In genomic region chr7:16743207-16743606, GRCh38 we compare ENCODE assay signal across 26 cellular contexts. TPM values are rescaled to one million over a fixed set of nuclear protein-coding genes. Genes with fewer than 3 reads are reported as not detected.
A peak's percentile ranks its signal among the peaks of the same experiment; 100 is the strongest.
DNase-seq lines count a peak whose midpoint lies in the region; ATAC-seq and TF ChIP-seq lines count a peak whose summit lies in the region.
"Had no signal": no experiment of that assay in that cellular context is flagged by ENCODE, and none has a peak within 500 bp of the region (broad histone marks: within the 10 kb centered on the region; RNA-seq: fewer than 3 reads in every experiment).

No MANE protein-coding gene starts in this region.

- H3K27me3 ChIP-seq in heart left ventricle = no peaks in the 10 kb centered on the region
- H3K27me3 ChIP-seq: cardiac muscle cell, foreskin keratinocyte, pancreas, Peyer's patch had no signal

- TF ChIP-seq CTCF in heart left ventricle (IDR thresholded peaks at IDR 0.05) = no peak
- TF ChIP-seq CTCF in fibroblast of the aortic adventitia (IDR thresholded peaks at IDR 0.05; ENCODE audit: insufficient read depth, low read length) = no peak

- 34 to 52% (median 44%) methylated on average over 4 of the region's 4 CpGs for WGBS in heart left ventricle, 4 donors
- WGBS in urinary bladder = 16% methylated on average over 4 of the region's 4 CpGs

- peak in 2 of 4 donors; percentile 17 to 44 for ATAC-seq in heart left ventricle
- ATAC-seq in GM18873 (IDR thresholded peaks at IDR 0.05; ENCODE audit: low FRiP score, unreplicated experiment) = no peak
- ATAC-seq: activated naive CD4-positive, alpha-beta T cell treated with anti-CD3 and anti-CD28 coated beads, Interleukin-2, amount 50 U/mL, for 72 hours; foreskin keratinocyte; naive thymus-derived CD8-positive, alpha-beta T cell; pancreas had no signal

- intact Hi-C loops in heart left ventricle (cut with DNase I) (no loop called here), cardiac septum (cut with DNase I) (no loop called here)

- DNase-seq in heart left ventricle = no peak
- no peak for DNase-seq in cardiac septum (ENCODE audit: low spot score)
- DNase-seq in SK-N-MC (ENCODE audit: low read depth, low spot score) = no peak
- DNase-seq in fibroblast of the aortic adventitia (ENCODE audit: low read depth) = peak; percentile 31
- no peak for DNase-seq in NCI-H146 treated with DMSO at 0.1 percent for 48 hours (lab: John Stamatoyannopoulos, UW; ENCODE audit: unreplicated experiment)
- DNase-seq in RPMI8226 = no peak
- DNase-seq: 8988T; activated CD4-positive, alpha-beta T cell treated with anti-CD3 and anti-CD28 coated beads, Interleukin-2, amount 50 U/mL, for 48 hours; activated T-cell treated with anti-CD3 and anti-CD28 coated beads, Interleukin-2, amount 50 U/mL, for 48 hours; effector CD8-positive, alpha-beta T cell; Kasumi-1; naive thymus-derived CD8-positive, alpha-beta T cell; NCI-H1436; NCI-H82; pancreas; Peyer's patch; stimulated activated CD4-positive, alpha-beta T cell treated with anti-CD3 and anti-CD28 coated beads, Interleukin-4, amount 100 ng/mL, for 4 hours; stimulated activated CD8-positive, alpha-beta memory T cell treated with anti-CD3 and anti-CD28 coated beads, Interleukin-4, amount 100 ng/mL, for 48 hours had no signal

- H3K4me1 ChIP-seq in heart left ventricle (peaks cover 0 to 53% (median 27%) of the 10 kb centered on the region in 12 donors), urinary bladder (ENCODE audit: insufficient read depth) (no peaks in the 10 kb centered on the region)

- H3K4me3 ChIP-seq in heart left ventricle (no peak overlapping the region), SK-N-MC (no peak overlapping the region), fibroblast of the aortic adventitia (ENCODE audit: low read depth, low read length) (no peak overlapping the region), urinary bladder (ENCODE audit: low read depth, low read length) (no peak overlapping the region)
- H3K4me3 ChIP-seq: cardiac muscle cell, HAP-1, lung, pancreas, Peyer's patch, thoracic aorta had no signal

- peak overlapping the region; percentile 14 for H3K9ac ChIP-seq in SK-N-MC (ENCODE audit: insufficient read length)

- no peak for TF ChIP-seq POLR2A in heart left ventricle (IDR thresholded peaks at IDR 0.05)

- H3K27ac ChIP-seq in heart left ventricle = peak overlapping the region in 10 of 12 donors; percentile 2 to 81 (median 64)
- H3K27ac ChIP-seq in SK-N-MC = 0 out of 2 replicates have a peak overlapping the region, but pooled peaks have one; percentile 35
- H3K27ac ChIP-seq in urinary bladder (ENCODE audit: low read depth) = peak overlapping the region; percentile 49
- H3K27ac ChIP-seq: cardiac muscle cell, foreskin keratinocyte, pancreas, Peyer's patch, thoracic aorta had no signal

- H3K9me3 ChIP-seq in heart left ventricle (no peaks in the 10 kb centered on the region), SK-N-MC (ENCODE audit: low read depth, low read length) (no peaks in the 10 kb centered on the region)
- H3K9me3 ChIP-seq: HAP-1, pancreas, Peyer's patch, thoracic aorta had no signal

- H3K36me3 ChIP-seq in heart left ventricle = no peaks in the 10 kb centered on the region
- H3K36me3 ChIP-seq in SK-N-MC (ENCODE audit: insufficient read depth, low read length) = no peaks in the 10 kb centered on the region
- H3K36me3 ChIP-seq in urinary bladder (ENCODE audit: insufficient read depth) = no peaks in the 10 kb centered on the region
- H3K36me3 ChIP-seq: cardiac muscle cell, HAP-1, pancreas, Peyer's patch, thoracic aorta had no signal

RNA-seq across cellular contexts. Expression of gene TSPAN13, which starts 10.3 kb away (rescaled TPM):
- total RNA-seq in heart left ventricle (10 to 100 TPM in 7 of 9 donors, 1 to 10 TPM in 2; 7.4 to 24.7 (median 12.0) TPM), cardiac septum (13.5 TPM), fibroblast of the aortic adventitia (ENCODE audit: low replicate concordance) (4.3 TPM in 1 of 2 replicates, not detected in the other), urinary bladder (26.2 TPM)
- polyA plus RNA-seq in heart left ventricle (10 to 100 TPM; 16.9 to 39.5 TPM), urinary bladder (38.5 TPM)
